9 cellular contexts compared by ENCODE assay signal in genomic region chr3:36918050-36918449, GRCh38. TPM values are rescaled to one million over a fixed set of nuclear protein-coding genes. Genes with fewer than 3 reads are reported as not detected.
DNase-seq lines count a peak whose midpoint lies in the region; ATAC-seq and TF ChIP-seq lines count a peak whose summit lies in the region.
"Had no signal": no experiment of that assay in that cellular context is flagged by ENCODE, and none has a peak within 500 bp of the region (broad histone marks: within the 10 kb centered on the region; RNA-seq: fewer than 3 reads in every experiment).

No MANE protein-coding gene starts in this region.

- peaks cover 18% of the 10 kb centered on the region for H3K9me3 Mint-ChIP-seq in activated CD8-positive, alpha-beta T cell treated with anti-CD3 and anti-CD28 coated beads, Interleukin-2, amount 10 ng/mL, durations not matched to agents 7 days and 5 days (ENCODE audit: insufficient read depth)

- peak overlapping the region; percentile 47 for H3K4me3 Mint-ChIP-seq in activated CD8-positive, alpha-beta T cell treated with anti-CD3 and anti-CD28 coated beads, Interleukin-2, amount 10 ng/mL, durations not matched to agents 7 days and 5 days

- no peaks in the 10 kb centered on the region for H3K27me3 ChIP-seq in H7 (ENCODE audit: control insufficient read depth, insufficient read depth, low read length)

- no peak for TF ChIP-seq CTCF in GM12865 (IDR thresholded peaks at IDR 0.05; ENCODE audit: insufficient read depth, low read depth, low read length, missing control alignments)

- DNase-seq in GM12865 (ENCODE audit: low read depth) (peak; percentile 69), NCI-H526 (lab: John Stamatoyannopoulos, UW) (no peak), H7 (no peak), cerebellar nuclear complex (lab: John Stamatoyannopoulos, UW) (no peak), erythroblast (lab: John Stamatoyannopoulos, UW) (no peak)
- DNase-seq in activated CD8-positive, alpha-beta T cell treated with anti-CD3 and anti-CD28 coated beads, Interleukin-2, amount 10 ng/mL, durations not matched to agents 7 days and 5 days: no peak
- DNase-seq: activated CD4-positive, alpha-beta T cell treated with anti-CD3 and anti-CD28 coated beads, Interleukin-2, amount 50 U/mL, for 48 hours had no signal

- ATAC-seq in GM21360 (IDR thresholded peaks at IDR 0.05; ENCODE audit: unreplicated experiment) (peak; percentile 87), HG03280 (IDR thresholded peaks at IDR 0.05; ENCODE audit: unreplicated experiment) (peak; percentile 83)
- ATAC-seq in activated CD8-positive, alpha-beta T cell treated with anti-CD3 and anti-CD28 coated beads, Interleukin-2, amount 10 ng/mL, durations not matched to agents 7 days and 5 days: peak; percentile 44

- H3K36me3 ChIP-seq in H7 (replicated peaks; ENCODE audit: control insufficient read depth, insufficient read depth, low read length): no peaks in the 10 kb centered on the region

- no peaks in the 10 kb centered on the region for H3K27me3 Mint-ChIP-seq in activated CD8-positive, alpha-beta T cell treated with anti-CD3 and anti-CD28 coated beads, Interleukin-2, amount 10 ng/mL, durations not matched to agents 7 days and 5 days (ENCODE audit: low read depth)

- POLR2A ChIA-PET in activated CD8-positive, alpha-beta T cell treated with anti-CD3 and anti-CD28 coated beads, Interleukin-2, amount 10 ng/mL, durations not matched to agents 7 days and 5 days (lab: Charles Lee): interaction anchor here (0.8 kb wide), 1 partner anchor 14 kb away, joined by 3 read pairs; no protein-coding TSS in a partner anchor

- H3K4me3 ChIP-seq in GM12865 (ENCODE audit: low read depth, low read length): no peak overlapping the region
- no peak overlapping the region for H3K4me3 ChIP-seq in H7 (ENCODE audit: insufficient read depth, low read depth, low read length)

- CTCF ChIA-PET in activated CD8-positive, alpha-beta T cell treated with anti-CD3 and anti-CD28 coated beads, Interleukin-2, amount 10 ng/mL, durations not matched to agents 7 days and 5 days (lab: Charles Lee): interaction anchor here (0.9 to 1.1 kb wide), 3 partner anchors 10 to 42 kb away, joined by 3 read pairs; no protein-coding TSS in a partner anchor

- no peak for TF ChIP-seq POLR2A in erythroblast (IDR thresholded peaks at IDR 0.05; ENCODE audit: low read length)

- peaks cover 10% of the 10 kb centered on the region for H3K36me3 Mint-ChIP-seq in activated CD8-positive, alpha-beta T cell treated with anti-CD3 and anti-CD28 coated beads, Interleukin-2, amount 10 ng/mL, durations not matched to agents 7 days and 5 days (ENCODE audit: low read depth)

- H3K4me1 Mint-ChIP-seq in activated CD8-positive, alpha-beta T cell treated with anti-CD3 and anti-CD28 coated beads, Interleukin-2, amount 10 ng/mL, durations not matched to agents 7 days and 5 days (ENCODE audit: low read depth): peaks cover 28% of the 10 kb centered on the region

- H3K27ac Mint-ChIP-seq in activated CD8-positive, alpha-beta T cell treated with anti-CD3 and anti-CD28 coated beads, Interleukin-2, amount 10 ng/mL, durations not matched to agents 7 days and 5 days: peak overlapping the region; percentile 78

RNA-seq across cellular contexts. Expression of gene TRANK1, which starts 26.8 kb away (rescaled TPM):
- total RNA-seq in activated CD8-positive, alpha-beta T cell treated with anti-CD3 and anti-CD28 coated beads, Interleukin-2, amount 10 ng/mL, durations not matched to agents 7 days and 5 days: 10 to 100 TPM; 49.3 to 52.3 TPM
- 0.52 and 0.62 TPM in 2 replicates for total RNA-seq in H7 (2014; rRNA removed; shearing (Covaris generic))

Comparison
In these comparisons a context has a peak if more than half of its experiments do, and no peak if none do; other contexts are left out.
1. RNA of gene TRANK1, which starts 26.8 kb away (total RNA-seq): 49.3 to 52.3 TPM in activated CD8-positive, alpha-beta T cell treated with anti-CD3 and anti-CD28 coated beads, Interleukin-2, amount 10 ng/mL, durations not matched to agents 7 days and 5 days; 0.52 to 0.62 TPM in H7; every median in the first group is over 10 times any median in the second.
2. Peak in every context shown above with its lines, with median percentiles within 50 percentile points of each other: ATAC-seq.